Comparison of ENCODE assay signal across 35 cellular contexts in the genomic region with DNA sequence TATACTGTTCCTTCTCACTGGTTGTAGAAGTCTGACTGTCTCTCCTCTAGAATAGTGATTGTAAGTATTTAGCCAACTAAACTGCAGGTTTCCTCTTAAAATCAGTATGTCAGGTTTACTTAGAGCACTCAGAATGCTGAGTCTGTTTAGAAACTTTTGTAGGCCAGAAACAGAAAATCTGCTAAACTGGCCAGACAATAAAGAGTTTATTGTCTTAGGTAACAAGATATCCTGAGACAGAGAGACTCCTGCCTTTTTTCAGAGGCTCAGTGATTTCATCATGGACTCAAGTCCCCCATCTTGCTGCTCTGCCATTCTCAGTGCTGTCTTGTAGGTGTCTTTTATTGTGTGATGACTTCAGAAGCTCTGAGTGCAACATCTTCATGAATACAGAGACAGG. TPM values are rescaled to one million over a fixed set of nuclear protein-coding genes. Genes with fewer than 3 reads are reported as not detected.
"Had no signal": no experiment of that assay in that cellular context is flagged by ENCODE, and none has a peak within 500 bp of the region (broad histone marks: within the 10 kb centered on the region; RNA-seq: fewer than 3 reads in every experiment).

No MANE protein-coding gene starts in this region.

- DNase-seq: activated B cell treated with CpG ODN at 0.5 μM for 24 hours; activated CD4-positive, alpha-beta T cell treated with anti-CD3 and anti-CD28 coated beads, Interleukin-2, amount 50 U/mL, for 1 hour; activated CD8-positive, alpha-beta T cell treated with anti-CD3 and anti-CD28 coated beads for 36 hours; activated gamma-delta T cell treated with Interleukin-2 at 50 U/mL for 16 hours; activated T-cell treated with anti-CD3 and anti-CD28 coated beads, Interleukin-2, amount 50 U/mL, for 4 hours; esophagus squamous epithelium; foreskin melanocyte; heart right ventricle; kidney glomerular epithelial cell; lower lobe of right lung; mesendoderm; mucosa of descending colon; pancreas; small intestine; stimulated activated CD4-positive, alpha-beta T cell treated with anti-CD3 and anti-CD28 coated beads, Interleukin-4, amount 100 ng/mL, for 4 hours; stimulated activated CD8-positive, alpha-beta memory T cell treated with anti-CD3 and anti-CD28 coated beads, Interleukin-4, amount 100 ng/mL, for 48 hours; stimulated activated naive CD8-positive, alpha-beta T cell treated with anti-CD3 and anti-CD28 coated beads, Interleukin-15, amount 100 ng/mL, for 72 hours; substantia nigra; uterus had no signal

- H3K9me3 ChIP-seq: esophagus squamous epithelium, lower lobe of right lung, mucosa of descending colon, neutrophil, pancreas, prostate gland, uterus had no signal

- H3K27ac ChIP-seq: epithelial cell of prostate, esophagus squamous epithelium, heart right ventricle, lower lobe of right lung, neutrophil, pancreas, prostate gland, uterus had no signal

- H3K36me3 ChIP-seq: esophagus squamous epithelium, heart right ventricle, lower lobe of right lung, neutrophil, pancreas, prostate gland, uterus had no signal

- H3K27ac Mint-ChIP-seq: activated B cell treated with CpG ODN at 0.5 μM for 24 hours; activated CD8-positive, alpha-beta T cell treated with anti-CD3 and anti-CD28 coated beads for 36 hours; activated naive CD4-positive, alpha-beta T cell treated with anti-CD3 and anti-CD28 coated beads, Interleukin-2, amount 50 U/mL, for 24 hours; activated T-helper 17 cell treated with anti-CD3 and anti-CD28 coated beads, Interleukin-2, amount 50 U/mL, for 72 hours; dendritic cell treated with granulocyte-macrophage colony-stimulating factor and Interleukin-4, amounts not matched to agents 40 ng/mL and 50 ng/mL, for 4 days; nephron; stimulated activated memory B cell treated with anti-CD40 and anti-IgM and Interleukin-4, amounts not matched to agents 10 μg/mL and 1 μg/mL and 100 μg/mL, for 72 hours; stimulated activated naive CD8-positive, alpha-beta T cell treated with anti-CD3 and anti-CD28 coated beads, Interleukin-15, amount 100 ng/mL, for 72 hours; T-helper 2 cell treated with Interferon-gamma antibody and Interleukin-4, amounts not matched to agents 5 μg/mL and 100 μg/mL, for 36 hours; type B pancreatic cell had no signal

- H3K4me1 Mint-ChIP-seq: activated B cell treated with CpG ODN at 0.5 μM for 24 hours; activated naive CD4-positive, alpha-beta T cell treated with anti-CD3 and anti-CD28 coated beads, Interleukin-2, amount 50 U/mL, for 24 hours; activated T-helper 17 cell treated with anti-CD3 and anti-CD28 coated beads, Interleukin-2, amount 50 U/mL, for 72 hours; central memory CD8-positive, alpha-beta T cell; nephron; stimulated activated memory B cell treated with anti-CD40 and anti-IgM and Interleukin-4, amounts not matched to agents 10 μg/mL and 1 μg/mL and 100 μg/mL, for 72 hours; stimulated activated naive CD8-positive, alpha-beta T cell treated with anti-CD3 and anti-CD28 coated beads, Interleukin-15, amount 100 ng/mL, for 72 hours had no signal

- H3K27me3 Mint-ChIP-seq: activated B cell treated with CpG ODN at 0.5 μM for 24 hours; activated CD8-positive, alpha-beta T cell treated with anti-CD3 and anti-CD28 coated beads for 36 hours; activated naive CD4-positive, alpha-beta T cell treated with anti-CD3 and anti-CD28 coated beads, Interleukin-2, amount 50 U/mL, for 24 hours; activated T-helper 17 cell treated with anti-CD3 and anti-CD28 coated beads, Interleukin-2, amount 50 U/mL, for 72 hours; central memory CD8-positive, alpha-beta T cell; dendritic cell treated with granulocyte-macrophage colony-stimulating factor and Interleukin-4, amounts not matched to agents 40 ng/mL and 50 ng/mL, for 4 days; stimulated activated memory B cell treated with anti-CD40 and anti-IgM and Interleukin-4, amounts not matched to agents 10 μg/mL and 1 μg/mL and 100 μg/mL, for 72 hours; stimulated activated naive CD8-positive, alpha-beta T cell treated with anti-CD3 and anti-CD28 coated beads, Interleukin-15, amount 100 ng/mL, for 72 hours had no signal

- H3K4me3 Mint-ChIP-seq: activated B cell treated with CpG ODN at 0.5 μM for 24 hours; activated CD8-positive, alpha-beta T cell treated with anti-CD3 and anti-CD28 coated beads for 36 hours; activated naive CD4-positive, alpha-beta T cell treated with anti-CD3 and anti-CD28 coated beads, Interleukin-2, amount 50 U/mL, for 24 hours; activated T-cell treated with anti-CD3 and anti-CD28 coated beads, Interleukin-2, amount 50 U/mL, for 4 hours; activated T-helper 17 cell treated with anti-CD3 and anti-CD28 coated beads, Interleukin-2, amount 50 U/mL, for 72 hours; central memory CD8-positive, alpha-beta T cell; dendritic cell treated with granulocyte-macrophage colony-stimulating factor and Interleukin-4, amounts not matched to agents 40 ng/mL and 50 ng/mL, for 4 days; nephron; stimulated activated memory B cell treated with anti-CD40 and anti-IgM and Interleukin-4, amounts not matched to agents 10 μg/mL and 1 μg/mL and 100 μg/mL, for 72 hours; stimulated activated naive CD8-positive, alpha-beta T cell treated with anti-CD3 and anti-CD28 coated beads, Interleukin-15, amount 100 ng/mL, for 72 hours; T-helper 2 cell treated with Interferon-gamma antibody and Interleukin-4, amounts not matched to agents 5 μg/mL and 100 μg/mL, for 36 hours; type B pancreatic cell had no signal

- H3K27me3 ChIP-seq: esophagus squamous epithelium, heart right ventricle, neutrophil, pancreas, uterus had no signal

- H3K4me3 ChIP-seq: esophagus squamous epithelium, heart right ventricle, lower lobe of right lung, mucosa of descending colon, pancreas, prostate gland, uterus had no signal

- H3K36me3 Mint-ChIP-seq: activated naive CD4-positive, alpha-beta T cell treated with anti-CD3 and anti-CD28 coated beads, Interleukin-2, amount 50 U/mL, for 24 hours; stimulated activated memory B cell treated with anti-CD40 and anti-IgM and Interleukin-4, amounts not matched to agents 10 μg/mL and 1 μg/mL and 100 μg/mL, for 72 hours; type B pancreatic cell had no signal

- H3K9me3 Mint-ChIP-seq: activated B cell treated with CpG ODN at 0.5 μM for 24 hours; activated CD8-positive, alpha-beta T cell treated with anti-CD3 and anti-CD28 coated beads for 36 hours; activated T-helper 17 cell treated with anti-CD3 and anti-CD28 coated beads, Interleukin-2, amount 50 U/mL, for 72 hours; stimulated activated naive CD8-positive, alpha-beta T cell treated with anti-CD3 and anti-CD28 coated beads, Interleukin-15, amount 100 ng/mL, for 72 hours; T-helper 2 cell treated with Interferon-gamma antibody and Interleukin-4, amounts not matched to agents 5 μg/mL and 100 μg/mL, for 36 hours had no signal

- H3K4me1 ChIP-seq: esophagus squamous epithelium, heart right ventricle, lower lobe of right lung, pancreas, prostate gland, uterus had no signal

- ATAC-seq: activated CD8-positive, alpha-beta T cell treated with anti-CD3 and anti-CD28 coated beads for 36 hours; activated T-cell treated with anti-CD3 and anti-CD28 coated beads, Interleukin-2, amount 50 U/mL, for 4 hours; activated T-helper 17 cell treated with anti-CD3 and anti-CD28 coated beads, Interleukin-2, amount 50 U/mL, for 72 hours; heart right ventricle; left lobe of liver; lower lobe of right lung; mucosa of descending colon; pancreas; sciatic nerve; stimulated activated memory B cell treated with anti-CD40 and anti-IgM and Interleukin-4, amounts not matched to agents 10 μg/mL and 1 μg/mL and 100 μg/mL, for 72 hours; stimulated activated naive CD8-positive, alpha-beta T cell treated with anti-CD3 and anti-CD28 coated beads, Interleukin-15, amount 100 ng/mL, for 72 hours had no signal

RNA-seq across cellular contexts. Expression of gene IQCJ, which starts 11.7 kb away (rescaled TPM):
- total RNA-seq: activated B cell treated with CpG ODN at 0.5 μM for 24 hours; activated CD8-positive, alpha-beta T cell treated with anti-CD3 and anti-CD28 coated beads for 36 hours; activated T-cell treated with anti-CD3 and anti-CD28 coated beads, Interleukin-2, amount 50 U/mL, for 4 hours; bronchial epithelial cell; esophagus squamous epithelium; glomerular endothelial cell; left lobe of liver; lower lobe of right lung; pancreas; prostate gland had no signal
- polyA plus RNA-seq: pancreas, small intestine, thymus had no signal
